ENCODE assay signal across 20 cellular contexts in the genomic region with DNA sequence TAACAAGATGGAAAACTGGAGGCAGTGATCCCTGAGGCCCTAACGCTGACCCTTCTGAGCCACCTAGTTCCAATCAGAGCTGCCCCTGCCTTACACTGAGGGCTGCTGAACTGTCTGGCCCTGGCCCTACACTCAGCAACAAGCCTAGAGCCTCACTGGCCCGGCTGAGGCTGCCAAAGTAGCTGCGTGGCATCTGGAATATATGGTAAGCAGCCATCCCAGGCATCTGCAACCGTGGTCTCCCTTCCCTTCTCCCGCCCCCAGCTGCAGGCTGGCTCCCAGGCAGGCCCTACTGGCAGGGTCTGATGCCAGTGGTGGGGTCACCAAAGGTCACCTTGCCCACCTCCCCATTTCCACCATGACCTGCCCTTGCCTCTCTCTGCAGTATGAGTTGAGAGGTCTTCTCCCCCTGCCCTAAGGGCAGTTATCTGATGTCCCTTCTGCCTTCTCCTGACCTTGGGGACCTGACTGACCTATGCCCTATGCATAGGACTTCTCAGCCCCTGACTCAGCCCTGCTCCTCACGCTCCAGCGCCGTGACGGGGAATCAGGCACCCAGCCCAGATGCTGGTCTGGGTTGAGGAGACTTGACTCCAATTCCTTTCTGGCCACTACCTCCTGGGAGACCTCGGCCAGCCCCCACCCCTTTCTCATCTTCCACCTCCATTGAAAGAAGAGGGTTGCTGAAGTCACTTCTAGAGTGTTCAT. TPM values are rescaled to one million over a fixed set of nuclear protein-coding genes. Genes with fewer than 3 reads are reported as not detected.
DNase-seq lines count a peak whose midpoint lies in the region; ATAC-seq and TF ChIP-seq lines count a peak whose summit lies in the region.
"Had no signal": no experiment of that assay in that cellular context is flagged by ENCODE, and none has a peak within 500 bp of the region (broad histone marks: within the 10 kb centered on the region; RNA-seq: fewer than 3 reads in every experiment).

No MANE protein-coding gene starts in this region.

- H3K27ac ChIP-seq in BLaER1 treated with 17β-estradiol and CSF1 and Interleukin-3, amounts not matched to agents 10 nM and 100 nM: peak overlapping the region in 9 of 11 experiments; percentile 14 to 83 (median 61); a peak in 17 of 22 replicates
- no peak overlapping the region for H3K27ac ChIP-seq in sigmoid colon
- H3K27ac ChIP-seq: epithelial cell of prostate, hepatocyte, PC-9, testis had no signal

- peak overlapping the region; percentile 64 to 98 (median 95) for H3K4me2 ChIP-seq in BLaER1 treated with 17β-estradiol and CSF1 and Interleukin-3, amounts not matched to agents 10 nM and 100 nM
- H3K4me2 ChIP-seq: hepatocyte, PC-9 had no signal

- DNase-seq in MG63: peak; percentile 67
- no peak for DNase-seq in central memory CD8-positive, alpha-beta T cell (ENCODE audit: low spot score in 2 of 2)
- no peak for DNase-seq in nephron progenitor cell
- no peak for DNase-seq in sigmoid colon
- no peak for DNase-seq in Right ventricle myocardium superior
- DNase-seq: activated CD4-positive, alpha-beta T cell treated with anti-CD3 and anti-CD28 coated beads, Interleukin-2, amount 10 ng/mL, durations not matched to agents 24 days and 14 days; DND-41; foreskin fibroblast; IMR-90; MM.1S; NCI-H1694; NCI-H748 treated with DMSO at 0.1 percent for 48 hours; PC-9; testis had no signal

- peaks cover 98 to 100% (median 99%) of the 10 kb centered on the region in 10 experiments for H3K4me1 ChIP-seq in BLaER1 treated with 17β-estradiol and CSF1 and Interleukin-3, amounts not matched to agents 10 nM and 100 nM
- H3K4me1 ChIP-seq in sigmoid colon: no peaks in the 10 kb centered on the region

- ATAC-seq in central memory CD8-positive, alpha-beta T cell (replicated peaks; ENCODE audit: extremely low read depth, poor library complexity, severe bottlenecking): no peak
- no peak for ATAC-seq in Right ventricle myocardium superior (ENCODE audit: poor library complexity)
- ATAC-seq in HG02973 (IDR thresholded peaks at IDR 0.05; ENCODE audit: unreplicated experiment): no peak
- no peak for ATAC-seq in GM21381 (IDR thresholded peaks at IDR 0.05; ENCODE audit: unreplicated experiment)

- H3K36me3 Mint-ChIP-seq in central memory CD8-positive, alpha-beta T cell (ENCODE audit: insufficient read depth): peaks cover 12% of the 10 kb centered on the region
- H3K36me3 Mint-ChIP-seq in nephron progenitor cell (ENCODE audit: low read depth): no peaks in the 10 kb centered on the region
- H3K36me3 Mint-ChIP-seq: activated naive CD4-positive, alpha-beta T cell treated with anti-CD3 and anti-CD28 coated beads, Interleukin-2, amount 50 U/mL, for 24 hours had no signal

- peaks cover 75% of the 10 kb centered on the region for H3K4me1 Mint-ChIP-seq in central memory CD8-positive, alpha-beta T cell
- peaks cover 38% of the 10 kb centered on the region for H3K4me1 Mint-ChIP-seq in nephron progenitor cell

- H3K27me3 Mint-ChIP-seq in central memory CD8-positive, alpha-beta T cell: no peaks in the 10 kb centered on the region
- peaks cover 3% of the 10 kb centered on the region for H3K27me3 Mint-ChIP-seq in nephron progenitor cell (ENCODE audit: low read depth, poor library complexity)
- H3K27me3 Mint-ChIP-seq: activated CD4-positive, alpha-beta T cell treated with anti-CD3 and anti-CD28 coated beads, Interleukin-2, amount 10 ng/mL, durations not matched to agents 24 days and 14 days; activated naive CD4-positive, alpha-beta T cell treated with anti-CD3 and anti-CD28 coated beads, Interleukin-2, amount 50 U/mL, for 24 hours had no signal

- no peaks in the 10 kb centered on the region for H3K27me3 ChIP-seq in BLaER1 treated with 17β-estradiol and CSF1 and Interleukin-3, amounts not matched to agents 10 nM and 100 nM
- H3K27me3 ChIP-seq in MG63 (no peaks in the 10 kb centered on the region), sigmoid colon (no peaks in the 10 kb centered on the region)
- H3K27me3 ChIP-seq: hepatocyte, testis had no signal

- H3K9ac ChIP-seq in BLaER1 treated with 17β-estradiol and CSF1 and Interleukin-3, amounts not matched to agents 10 nM and 100 nM: peak overlapping the region in 5 of 11 experiments; percentile 8 to 46 (median 35); a peak in 6 of 22 replicates

- H3K36me3 ChIP-seq in BLaER1 treated with 17β-estradiol and CSF1 and Interleukin-3, amounts not matched to agents 10 nM and 100 nM: peaks cover 0 to 13% (median 0%) of the 10 kb centered on the region in 11 experiments; a peak in 5 of 22 replicates
- H3K36me3 ChIP-seq in MG63 (no peaks in the 10 kb centered on the region), sigmoid colon (peaks cover 0 to 12% (median 0%) of the 10 kb centered on the region in 4 donors)

- no peak for TF ChIP-seq EP300 in sigmoid colon (IDR thresholded peaks at IDR 0.05)

- H3K4me3 ChIP-seq in BLaER1 treated with 17β-estradiol and CSF1 and Interleukin-3, amounts not matched to agents 10 nM and 100 nM: no peak overlapping the region
- H3K4me3 ChIP-seq in MG63 (no peak overlapping the region), sigmoid colon (no peak overlapping the region)
- H3K4me3 ChIP-seq: hepatocyte, PC-9, testis had no signal

- H3K27ac Mint-ChIP-seq in central memory CD8-positive, alpha-beta T cell (ENCODE audit: low read depth): peak overlapping the region; percentile 69
- peak overlapping the region; percentile 13 for H3K27ac Mint-ChIP-seq in nephron progenitor cell
- H3K27ac Mint-ChIP-seq: activated CD4-positive, alpha-beta T cell treated with anti-CD3 and anti-CD28 coated beads, Interleukin-2, amount 10 ng/mL, durations not matched to agents 24 days and 14 days; activated naive CD4-positive, alpha-beta T cell treated with anti-CD3 and anti-CD28 coated beads, Interleukin-2, amount 50 U/mL, for 24 hours had no signal

- intact Hi-C loops in sigmoid colon (cut with DNase I) (no loop called here), Right ventricle myocardium superior (cut with DNase I) (no loop called here)

- 83 to 85% methylated on average over 10 of the region's 10 CpGs for WGBS in sigmoid colon, 2 donors

- H3K4me3 Mint-ChIP-seq in central memory CD8-positive, alpha-beta T cell: no peak overlapping the region
- no peak overlapping the region for H3K4me3 Mint-ChIP-seq in nephron progenitor cell
- H3K4me3 Mint-ChIP-seq: activated CD4-positive, alpha-beta T cell treated with anti-CD3 and anti-CD28 coated beads, Interleukin-2, amount 10 ng/mL, durations not matched to agents 24 days and 14 days; activated naive CD4-positive, alpha-beta T cell treated with anti-CD3 and anti-CD28 coated beads, Interleukin-2, amount 50 U/mL, for 24 hours had no signal

- no peak for TF ChIP-seq CTCF in nephron progenitor cell (IDR thresholded peaks at IDR 0.05)
- no peak for TF ChIP-seq CTCF in sigmoid colon (IDR thresholded peaks at IDR 0.05)

- no peak for TF ChIP-seq POLR2A in sigmoid colon (IDR thresholded peaks at IDR 0.05)

- no peaks in the 10 kb centered on the region for H3K9me3 ChIP-seq in BLaER1 treated with 17β-estradiol and CSF1 and Interleukin-3, amounts not matched to agents 10 nM and 100 nM (replicated peaks in 1 of 11)
- H3K9me3 ChIP-seq in MG63 (no peaks in the 10 kb centered on the region), sigmoid colon (no peaks in the 10 kb centered on the region)
- H3K9me3 ChIP-seq: testis had no signal

- peaks cover 0 to 8% (median 0%) of the 10 kb centered on the region in 11 experiments; a peak in 1 of 22 replicates for H4K20me1 ChIP-seq in BLaER1 treated with 17β-estradiol and CSF1 and Interleukin-3, amounts not matched to agents 10 nM and 100 nM

- no peaks in the 10 kb centered on the region for H3K9me3 Mint-ChIP-seq in central memory CD8-positive, alpha-beta T cell
- H3K9me3 Mint-ChIP-seq in nephron progenitor cell: no peaks in the 10 kb centered on the region
- H3K9me3 Mint-ChIP-seq: activated CD4-positive, alpha-beta T cell treated with anti-CD3 and anti-CD28 coated beads, Interleukin-2, amount 10 ng/mL, durations not matched to agents 24 days and 14 days; activated naive CD4-positive, alpha-beta T cell treated with anti-CD3 and anti-CD28 coated beads, Interleukin-2, amount 50 U/mL, for 24 hours had no signal

RNA-seq across cellular contexts. Expression of a gene that starts 45.3 kb away (rescaled TPM):
- 45.8 and 50.1 TPM in 2 replicates for total RNA-seq in MG63 (2014; rRNA removed; shearing (Covaris generic); ENCODE audit: low replicate concordance)
- 10 to 100 TPM; 22.9 to 59.9 (median 25.4) TPM for total RNA-seq in sigmoid colon
- 10 to 100 TPM; 60.7 to 75.1 (median 66.6) TPM for polyA plus RNA-seq in sigmoid colon
- 13.3 TPM for total RNA-seq in Right ventricle myocardium superior

RNA-seq across cellular contexts. Expression of a gene that starts 48.1 kb away (rescaled TPM):
- total RNA-seq in MG63 (2014; rRNA removed; shearing (Covaris generic); ENCODE audit: low replicate concordance): 164 and 294 TPM in 2 replicates
- total RNA-seq in sigmoid colon (10 to 100 TPM; 60.1 to 81.3 (median 76.9) TPM), Right ventricle myocardium superior (54.8 TPM)
- polyA plus RNA-seq in sigmoid colon: 10 to 100 TPM; 70.5 to 75.4 (median 73.9) TPM

RNA-seq across cellular contexts. Expression of a gene that starts 48.4 kb away (rescaled TPM):
- 72.1 and 106 TPM in 2 replicates for total RNA-seq in MG63 (2014; rRNA removed; shearing (Covaris generic); ENCODE audit: low replicate concordance)
- total RNA-seq in sigmoid colon: 10 to 100 TPM; 30.6 to 42.7 (median 34.1) TPM
- 10 to 100 TPM; 12.6 to 17.8 (median 16.6) TPM for polyA plus RNA-seq in sigmoid colon
- total RNA-seq in Right ventricle myocardium superior: 13.4 TPM

Comparison
In these comparisons a context has a peak if more than half of its experiments do, and no peak if none do; other contexts are left out.
1. H3K27ac ChIP-seq: peak in BLaER1 treated with 17β-estradiol and CSF1 and Interleukin-3, amounts not matched to agents 10 nM and 100 nM (9 of 11); none in sigmoid colon (0 of 4).